24 cellular contexts compared by ENCODE assay signal in the genomic region with DNA sequence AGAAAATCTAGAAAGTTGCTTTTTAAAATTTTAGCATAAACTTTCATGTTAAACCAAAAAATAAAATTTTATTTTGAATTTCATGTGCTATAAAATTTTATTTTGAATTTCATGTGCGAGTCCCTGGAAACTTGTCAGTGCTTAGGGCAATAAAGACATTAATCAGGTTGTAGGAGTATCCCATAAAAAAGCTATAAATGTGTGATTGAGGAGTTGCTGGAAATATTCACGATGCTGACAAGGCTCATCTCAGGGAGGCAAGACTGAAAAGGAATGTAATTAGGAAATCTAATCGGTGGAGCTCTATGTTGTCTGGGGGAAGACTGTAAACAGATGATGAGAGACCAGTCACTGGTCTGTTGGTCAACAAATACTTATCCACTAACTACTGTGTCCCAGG.
"Had no signal": no experiment of that assay in that cellular context is flagged by ENCODE, and none has a peak within 500 bp of the region (broad histone marks: within the 10 kb centered on the region; RNA-seq: fewer than 3 reads in every experiment).

No MANE protein-coding gene starts in this region.

- H3K27ac Mint-ChIP-seq: activated CD8-positive, alpha-beta T cell treated with anti-CD3 and anti-CD28 coated beads, Interleukin-2, amount 10 ng/mL, durations not matched to agents 7 days and 5 days; activated naive CD8-positive, alpha-beta T cell; activated T-cell treated with anti-CD3 and anti-CD28 coated beads, Interleukin-2, amount 50 U/mL, for 24 hours; endodermal cell; naive thymus-derived CD4-positive, alpha-beta T cell had no signal

- H3K4me3 ChIP-seq: breast epithelium, coronary artery, gastroesophageal sphincter, heart left ventricle, ovary, psoas muscle, right atrium auricular region, upper lobe of right lung had no signal

- ATAC-seq: activated CD8-positive, alpha-beta T cell treated with anti-CD3 and anti-CD28 coated beads, Interleukin-2, amount 10 ng/mL, durations not matched to agents 7 days and 5 days; activated T-helper 17 cell treated with anti-CD3 and anti-CD28 coated beads, Interleukin-2, amount 50 U/mL, for 72 hours; gastroesophageal sphincter; naive thymus-derived CD4-positive, alpha-beta T cell; psoas muscle; stimulated activated naive CD8-positive, alpha-beta T cell treated with anti-CD3 and anti-CD28 coated beads, Interleukin-15, Interleukin-2, amounts not matched to agents 100 U/mL and 50 U/mL, for 24 hours had no signal

- H3K9me3 ChIP-seq: breast epithelium, gastroesophageal sphincter, heart left ventricle, ovary, psoas muscle, upper lobe of right lung had no signal

- H3K36me3 ChIP-seq: breast epithelium, gastroesophageal sphincter, heart left ventricle, ovary, right atrium auricular region, spleen, upper lobe of right lung, WERI-Rb-1 had no signal

- H3K4me1 Mint-ChIP-seq: activated T-helper 17 cell treated with anti-CD3 and anti-CD28 coated beads, Interleukin-2, amount 50 U/mL, for 72 hours had no signal

- H3K27me3 ChIP-seq: breast epithelium, gastroesophageal sphincter, heart left ventricle, ovary, right atrium auricular region, upper lobe of right lung had no signal

- DNase-seq: activated CD4-positive, alpha-beta T cell treated with anti-CD3 and anti-CD28 coated beads for 1 hour; activated CD4-positive, alpha-beta T cell treated with anti-CD3 and anti-CD28 coated beads, Interleukin-2, amount 50 U/mL, for 1 hour; activated CD8-positive, alpha-beta T cell treated with anti-CD3 and anti-CD28 coated beads, Interleukin-2, amount 10 ng/mL, durations not matched to agents 7 days and 5 days; activated T-cell treated with anti-CD3 and anti-CD28 coated beads, Interleukin-2, amount 50 U/mL, for 24 hours; endodermal cell; erythroblast; heart left ventricle; naive thymus-derived CD4-positive, alpha-beta T cell; ovary; psoas muscle; spleen; stimulated activated CD4-positive, alpha-beta T cell treated with anti-CD3 and anti-CD28 coated beads, Interleukin-4, amount 100 ng/mL, for 24 hours; stimulated activated naive CD8-positive, alpha-beta T cell treated with anti-CD3 and anti-CD28 coated beads, Interleukin-15, Interleukin-2, amounts not matched to agents 100 U/mL and 50 U/mL, for 24 hours; T-helper 1 cell; upper lobe of right lung; WERI-Rb-1 had no signal

- FAIRE-seq: islet of Langerhans, TTC549 had no signal

- H3K4me1 ChIP-seq: breast epithelium, gastroesophageal sphincter, psoas muscle, right atrium auricular region, spleen, upper lobe of right lung had no signal

- H3K4me3 Mint-ChIP-seq: activated CD8-positive, alpha-beta T cell treated with anti-CD3 and anti-CD28 coated beads, Interleukin-2, amount 10 ng/mL, durations not matched to agents 7 days and 5 days; activated naive CD8-positive, alpha-beta T cell; activated T-cell treated with anti-CD3 and anti-CD28 coated beads, Interleukin-2, amount 50 U/mL, for 24 hours; activated T-helper 17 cell treated with anti-CD3 and anti-CD28 coated beads, Interleukin-2, amount 50 U/mL, for 72 hours; endodermal cell; naive thymus-derived CD4-positive, alpha-beta T cell had no signal

- H3K27ac ChIP-seq: breast epithelium, coronary artery, gastroesophageal sphincter, heart left ventricle, ovary, psoas muscle, right atrium auricular region, upper lobe of right lung, WERI-Rb-1 had no signal
